Comparison of ENCODE assay signal across 24 cellular contexts in the genomic region with DNA sequence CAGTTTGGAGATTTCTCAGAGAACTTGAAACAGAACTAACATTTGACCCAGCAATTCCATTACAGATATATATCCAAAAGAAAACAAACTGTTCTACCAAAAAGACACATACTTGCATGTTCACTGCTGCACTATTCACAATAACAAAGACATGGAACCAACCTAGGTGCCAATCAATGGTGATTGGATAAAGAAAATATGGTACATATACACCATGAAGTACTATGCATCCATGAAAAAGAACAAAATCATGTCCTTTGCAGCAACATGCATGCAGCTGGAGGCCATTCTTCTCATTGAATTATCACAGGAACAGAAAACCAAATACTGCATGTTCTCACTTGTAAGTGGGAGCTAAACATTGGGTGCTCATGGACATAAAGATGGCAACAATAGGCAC. TPM values are rescaled to one million over a fixed set of nuclear protein-coding genes. Genes with fewer than 3 reads are reported as not detected.
"Had no signal": no experiment of that assay in that cellular context is flagged by ENCODE, and none has a peak within 500 bp of the region (broad histone marks: within the 10 kb centered on the region; RNA-seq: fewer than 3 reads in every experiment).

No MANE protein-coding gene starts in this region.

- ATAC-seq: foreskin keratinocyte; gastroesophageal sphincter; heart right ventricle; left cardiac atrium; left lung; left ventricle myocardium superior; lower lobe of right lung; mucosa of descending colon; naive thymus-derived CD8-positive, alpha-beta T cell had no signal

- H3K4me1 ChIP-seq: foreskin keratinocyte, gastroesophageal sphincter had no signal

- H3K27me3 ChIP-seq: esophagus muscularis mucosa, heart right ventricle, left lung had no signal

- H3K9me3 ChIP-seq: esophagus muscularis mucosa, gastroesophageal sphincter, heart right ventricle, left lung, lower lobe of right lung, mucosa of descending colon had no signal

- H3K4me3 ChIP-seq: coronary artery, dorsolateral prefrontal cortex, esophagus muscularis mucosa, gastroesophageal sphincter, heart right ventricle, left lung, lower lobe of right lung, mucosa of descending colon had no signal

- H3K27ac ChIP-seq: coronary artery, dorsolateral prefrontal cortex, esophagus muscularis mucosa, foreskin keratinocyte, gastroesophageal sphincter, heart right ventricle, left lung, lower lobe of right lung had no signal

- FAIRE-seq: endothelial cell of umbilical vein, frontal cortex, islet of Langerhans, keratinocyte had no signal

- DNase-seq: dermis blood vessel endothelial cell; dorsolateral prefrontal cortex; effector CD4-positive, alpha-beta T cell; effector memory CD4-positive, alpha-beta T cell; foreskin keratinocyte; glutamatergic neuron; head of caudate nucleus; heart right ventricle; hippocampal formation; left cardiac atrium; left lung; left ventricle myocardium superior; lower lobe of right lung; mesenchymal stem cell; mucosa of descending colon; naive B cell; naive thymus-derived CD8-positive, alpha-beta T cell had no signal

- H3K36me3 ChIP-seq: esophagus muscularis mucosa, gastroesophageal sphincter, heart right ventricle, left lung, lower lobe of right lung had no signal

RNA-seq across cellular contexts. Expression of gene LNX1, which starts 47.6 kb away (rescaled TPM):
- total RNA-seq: naive thymus-derived CD8-positive, alpha-beta T cell had no signal
